25 cellular contexts compared by ENCODE assay signal in genomic region chr22:24523873-24524272, GRCh38. TPM values are rescaled to one million over a fixed set of nuclear protein-coding genes. Genes with fewer than 3 reads are reported as not detected.
DNase-seq lines count a peak whose midpoint lies in the region; ATAC-seq, FAIRE-seq and TF ChIP-seq lines count a peak whose summit lies in the region.
"Had no signal": no experiment of that assay in that cellular context is flagged by ENCODE, and none has a peak within 500 bp of the region (broad histone marks: within the 10 kb centered on the region; RNA-seq: fewer than 3 reads in every experiment).

No MANE protein-coding gene starts in this region.

- peak overlapping the region; percentile 52 to 75 for H3K27ac ChIP-seq in liver (ENCODE audit: low read depth in 1 of 2, low read length in 2 of 2)
- no peak overlapping the region for H3K27ac ChIP-seq in HepG2 (ENCODE audit: extremely low read length, insufficient read depth, low read length)
- peak overlapping the region; percentile 53 to 62 for H3K27ac ChIP-seq in thoracic aorta
- peak overlapping the region in 2 of 12 donors; percentile 30 to 49 for H3K27ac ChIP-seq in heart left ventricle
- H3K27ac ChIP-seq: A549, gastrocnemius medialis, psoas muscle, spleen had no signal

- BruUV-seq in HepG2 (replicated peaks; lab: Mats Ljungman, UMichigan), result no TSS peak

- H4K20me1 ChIP-seq in HepG2 (ENCODE audit: insufficient read depth, low read length), result no peaks in the 10 kb centered on the region

- no peak overlapping the region for H3K4me3 ChIP-seq in liver (ENCODE audit: low read depth in 1 of 3, low read length in 3 of 3)
- H3K4me3 ChIP-seq in HepG2 (replicated peaks in 1 of 3; ENCODE audit: insufficient read depth in 1 of 3, low read depth in 2 of 3, low read length in 3 of 3), result no peak overlapping the region
- no peak overlapping the region for H3K4me3 ChIP-seq in fibroblast of the aortic adventitia (ENCODE audit: low read depth, low read length)
- no peak overlapping the region for H3K4me3 ChIP-seq in thoracic aorta
- H3K4me3 ChIP-seq in heart left ventricle, result no peak overlapping the region
- H3K4me3 ChIP-seq: A549, gastrocnemius medialis, psoas muscle, spleen had no signal

- H3K9ac ChIP-seq in liver (ENCODE audit: low read depth in 1 of 2, low read length in 2 of 2) (no peak overlapping the region), HepG2 (ENCODE audit: insufficient read depth, low read depth, low read length) (no peak overlapping the region)

- 59% methylated on average over 2 of the region's 2 CpGs for WGBS in liver
- WGBS in HepG2 (ENCODE audit: low lambda C conversion rate), result 52% methylated on average over 2 of the region's 2 CpGs
- 54 to 72% (median 57%) methylated on average over 2 of the region's 2 CpGs for WGBS in heart left ventricle, 4 donors

- no peak overlapping the region for H2AFZ ChIP-seq in HepG2 (ENCODE audit: low read length)

- TF ChIP-seq RAD21 in liver (IDR thresholded peaks at IDR 0.05), result no peak
- no peak for TF ChIP-seq RAD21 in HepG2 (CRISPR knock-in tag; IDR thresholded peaks at IDR 0.05)

- DNase-seq in HepG2 (ENCODE audit: low spot score), result no peak
- DNase-seq in astrocyte of the hippocampus (ENCODE audit: low read depth, low spot score), result peak; percentile 48
- DNase-seq in fibroblast of the aortic adventitia (ENCODE audit: low read depth), result peak; percentile 87
- no peak for DNase-seq in thoracic aorta (ENCODE audit: low spot score)
- DNase-seq in superior temporal gyrus (ENCODE audit: extremely low spot score), result no peak
- no peak for DNase-seq in heart left ventricle
- no peak for DNase-seq in COLO829 (ENCODE audit: low spot score)
- DNase-seq: activated CD4-positive, alpha-beta T cell treated with anti-CD3 and anti-CD28 coated beads, Interleukin-2, amount 10 ng/mL, durations not matched to agents 7 days and 5 days; activated CD8-positive, alpha-beta memory T cell treated with anti-CD3 and anti-CD28 coated beads, Interleukin-2, amount 50 U/mL, for 4 hours; activated gamma-delta T cell; aorta; CD4-positive, alpha-beta T cell; gastrocnemius medialis; Karpas-422; NCI-H1092; NCI-H2171; nephron progenitor cell; SHP77; spleen; stimulated activated CD4-positive, alpha-beta T cell treated with anti-CD3 and anti-CD28 coated beads, Interleukin-4, amount 100 ng/mL, for 4 hours; T-helper 1 cell had no signal

- POLR2A ChIA-PET in HepG2 (lab: Yijun Ruan, JAX), result interaction anchor here (1.0 to 4.6 kb wide), 3 partner anchors 10 to 101 kb away, joined by 4 to 46 read pairs (median 24); no protein-coding TSS in a partner anchor

- H3K27me3 ChIP-seq in liver (ENCODE audit: control insufficient read depth in 4 of 4, insufficient read depth in 4 of 4, low read length in 3 of 4) (no peaks in the 10 kb centered on the region), HepG2 (ENCODE audit: control insufficient read depth in 1 of 2, insufficient read depth in 2 of 2, low read length in 2 of 2) (no peaks in the 10 kb centered on the region), thoracic aorta (replicated peaks; ENCODE audit: insufficient read depth) (no peaks in the 10 kb centered on the region), heart left ventricle (no peaks in the 10 kb centered on the region)
- H3K27me3 ChIP-seq: gastrocnemius medialis, spleen had no signal

- no peaks in the 10 kb centered on the region for H3K9me3 ChIP-seq in liver (ENCODE audit: control insufficient read depth in 4 of 4, low read length in 3 of 4)
- H3K9me3 ChIP-seq in HepG2 (ENCODE audit: low read length), result no peaks in the 10 kb centered on the region
- H3K9me3 ChIP-seq in thoracic aorta, result no peaks in the 10 kb centered on the region
- H3K9me3 ChIP-seq in heart left ventricle, result no peaks in the 10 kb centered on the region
- H3K9me3 ChIP-seq: A549, gastrocnemius medialis, psoas muscle, spleen had no signal

- FAIRE-seq in HepG2 (lab: Jason Lieb, UNC), result no peak
- FAIRE-seq: A549 had no signal

- CTCF ChIA-PET in HepG2 (lab: Yijun Ruan, JAX; ENCODE audit: low intra/inter-chr PET ratio, low total read pairs), result interaction anchor here (3.8 kb wide), 1 partner anchor 102 kb away, joined by 59 read pairs; no protein-coding TSS in a partner anchor

- H3K4me1 ChIP-seq in liver (ENCODE audit: control insufficient read depth in 4 of 4, insufficient read depth in 4 of 4, low read length in 3 of 4), result peaks cover 6 to 59% (median 34%) of the 10 kb centered on the region in 4 donors
- peaks cover 55% of the 10 kb centered on the region for H3K4me1 ChIP-seq in HepG2 (ENCODE audit: insufficient read depth, low read length)
- H3K4me1 ChIP-seq in thoracic aorta (ENCODE audit: control insufficient read depth in 1 of 2, low read depth in 2 of 2), result peaks cover 3 to 28% of the 10 kb centered on the region in 2 donors
- H3K4me1 ChIP-seq in heart left ventricle, result peaks cover 0 to 32% (median 17%) of the 10 kb centered on the region in 12 donors

- TF ChIP-seq CTCF in liver (IDR thresholded peaks at IDR 0.05; ENCODE audit: low read depth, low read length, missing input control), result no peak
- TF ChIP-seq CTCF in HepG2 (CRISPR knock-in tag; IDR thresholded peaks at IDR 0.05), result no peak
- no peak for TF ChIP-seq CTCF in fibroblast of the aortic adventitia (IDR thresholded peaks at IDR 0.05; ENCODE audit: insufficient read depth, low read length)
- no peak for TF ChIP-seq CTCF in thoracic aorta (IDR thresholded peaks at IDR 0.05)
- TF ChIP-seq CTCF in heart left ventricle (IDR thresholded peaks at IDR 0.05), result no peak

- intact Hi-C loops in HepG2 (cut with micrococcal nuclease; ENCODE audit: unreplicated experiment) (loop anchor here (2.0 kb wide), 1 partner anchor 199 kb away; no protein-coding TSS in a partner anchor), heart left ventricle (cut with DNase I) (loop anchor here in 8 of 10 donors (1.0 to 10.0 kb wide), 12 partner anchors 12 to 339 kb away; partner anchors contain the start of genes ADORA2A (in 2 of the 8), SUSD2 (in 2 of the 8) and SPECC1L (in 1 of the 8))

- H3K4me2 ChIP-seq in HepG2 (ENCODE audit: low read depth, low read length), result no peak overlapping the region
- H3K4me2 ChIP-seq: A549 had no signal

- ATAC-seq in HepG2 (no peak), thoracic aorta (ENCODE audit: insufficient number of reproducible peaks, low FRiP score, low read depth) (no peak), heart left ventricle (no peak)
- ATAC-seq: A549, gastrocnemius medialis, psoas muscle had no signal

- H3K36me3 ChIP-seq in liver (ENCODE audit: control insufficient read depth in 4 of 4, insufficient read depth in 3 of 4, low read depth in 1 of 4, low read length in 3 of 4) (peaks cover 2 to 20% (median 10%) of the 10 kb centered on the region in 4 donors), HepG2 (replicated peaks in 1 of 2; ENCODE audit: control insufficient read depth in 1 of 2, insufficient read depth in 2 of 2, low read length in 2 of 2) (no peaks in the 10 kb centered on the region), thoracic aorta (no peaks in the 10 kb centered on the region), heart left ventricle (no peaks in the 10 kb centered on the region)
- H3K36me3 ChIP-seq: gastrocnemius medialis had no signal

- TF ChIP-seq EP300 in HepG2 (IDR thresholded peaks at IDR 0.05; ENCODE audit: low read depth in 2 of 2, low read length in 2 of 2) (no peak), HepG2 (CRISPR knock-in tag; IDR thresholded peaks at IDR 0.05; ENCODE audit: borderline replicate concordance) (no peak)

- in situ Hi-C loops in HepG2 (cut with HindIII; ENCODE audit: extremely low pct_ligation_motif_present, low pct_unique_long_range_greater_than_20kb), result loop anchor here (5.0 kb wide), 1 partner anchor 102 kb away; no protein-coding TSS in a partner anchor

- no peaks in the 10 kb centered on the region for H3K79me2 ChIP-seq in HepG2 (ENCODE audit: insufficient read depth, low read length)

- TF ChIP-seq POLR2A in HepG2 (IDR thresholded peaks at IDR 0.05; ENCODE audit: insufficient read depth in 1 of 2, low read depth in 2 of 2, low read length in 2 of 2) (no peak), heart left ventricle (IDR thresholded peaks at IDR 0.05) (no peak)

RNA-seq across cellular contexts. Expression of gene UPB1, which starts 28.7 kb away (rescaled TPM):
- total RNA-seq in liver (10 to 100 TPM in 1 of 2 donors, 1 to 10 TPM in 1; 7.1 to 67.6 TPM), HepG2 (2016; rRNA removed; fragmentation: Illumina TruSeq; extraction: Trizol) (0.60 and 1.2 TPM in 2 replicates), fibroblast of the aortic adventitia (ENCODE audit: low replicate concordance) (0.90 TPM in 1 of 2 replicates, not detected in the other), thoracic aorta (1 to 10 TPM; 1.5 to 2.7 TPM), heart left ventricle (1 to 10 TPM in 3 of 9 donors, under 1 TPM in 6; 0.35 to 1.9 (median 0.80) TPM)
- polyA plus RNA-seq in liver (100 to 1,000 TPM in 1 of 2 donors, 10 to 100 TPM in 1; 50.0 to 115 TPM), HepG2 (2011; rRNA removed) (0.38 and 0.59 TPM in 2 replicates), heart left ventricle (1 to 10 TPM in 1 of 2 donors, under 1 TPM in 1; 0.24 to 1.8 TPM)
- total RNA-seq in HepG2 (2016; cell fraction: cytosol; rRNA removed; fragmentation: Illumina TruSeq; extraction: Trizol; ENCODE audit: low read depth), result 0.53 and 0.61 TPM in 2 replicates
- total RNA-seq in HepG2 (2016; cell fraction: insoluble cytoplasmic fraction; rRNA removed; fragmentation: Illumina TruSeq; extraction: Trizol), result 0.43 and 0.89 TPM in 2 replicates
- total RNA-seq in HepG2 (2016; cell fraction: membrane; rRNA removed; fragmentation: Illumina TruSeq; extraction: Trizol), result 0.90 and 0.96 TPM in 2 replicates
- total RNA-seq in HepG2 (2016; cell fraction: nucleus; rRNA removed; fragmentation: Illumina TruSeq; extraction: Trizol), result 1.0 and 1.1 TPM in 2 replicates
- polyA plus RNA-seq in HepG2 (2011; cell fraction: cytosol; rRNA removed), result 0.24 and 0.28 TPM in 2 replicates
- 0.84 and 1.1 TPM in 2 replicates for polyA plus RNA-seq in HepG2 (2011; cell fraction: nucleus; rRNA removed)
- 0.49 and 1.2 TPM in 2 replicates for polyA plus RNA-seq in HepG2 (2012)
- 0.42 and 0.53 TPM in 2 replicates for polyA plus RNA-seq in HepG2 (2016; cell fraction: cytosol; fragmentation: Illumina TruSeq; extraction: Trizol; ENCODE audit: low read depth)
- 0.80 and 0.84 TPM in 2 replicates for polyA plus RNA-seq in HepG2 (2016; cell fraction: insoluble cytoplasmic fraction; fragmentation: Illumina TruSeq; extraction: Trizol; ENCODE audit: low read depth)
- 0.63 and 0.65 TPM in 2 replicates for polyA plus RNA-seq in HepG2 (2016; cell fraction: membrane; fragmentation: Illumina TruSeq; extraction: Trizol; ENCODE audit: low read depth)
- 1.5 and 1.6 TPM in 2 replicates for polyA plus RNA-seq in HepG2 (2016; cell fraction: nucleus; fragmentation: Illumina TruSeq; extraction: Trizol; ENCODE audit: insufficient read depth, low read depth)
- 0.05 and 0.22 TPM in 2 replicates for polyA minus RNA-seq in HepG2 (2011; rRNA and poly(A)+ RNA removed; ENCODE audit: low replicate concordance)
- polyA minus RNA-seq in HepG2 (2011; cell fraction: cytosol; rRNA and poly(A)+ RNA removed), result not detected in 2 replicates
- polyA minus RNA-seq in HepG2 (2011; cell fraction: nucleus; rRNA and poly(A)+ RNA removed), result 0.77 and 0.99 TPM in 2 replicates
- total RNA-seq: HT-29 had no signal

RNA-seq across cellular contexts. Expression of gene GUCD1, which starts 31.1 kb away (rescaled TPM):
- total RNA-seq in liver (100 to 1,000 TPM; 176 to 202 TPM), HepG2 (2016; rRNA removed; fragmentation: Illumina TruSeq; extraction: Trizol) (125 and 128 TPM in 2 replicates), fibroblast of the aortic adventitia (ENCODE audit: low replicate concordance) (69.1 and 96.6 TPM in 2 replicates), thoracic aorta (10 to 100 TPM; 81.9 to 83.4 TPM), heart left ventricle (100 to 1,000 TPM; 147 to 487 (median 186) TPM)
- polyA plus RNA-seq in liver (100 to 1,000 TPM; 118 to 182 TPM), HepG2 (2011; rRNA removed) (245 and 282 TPM in 2 replicates), heart left ventricle (100 to 1,000 TPM; 159 to 272 TPM)
- total RNA-seq in HepG2 (2016; cell fraction: cytosol; rRNA removed; fragmentation: Illumina TruSeq; extraction: Trizol; ENCODE audit: low read depth), result 57.0 and 62.1 TPM in 2 replicates
- 114 and 129 TPM in 2 replicates for total RNA-seq in HepG2 (2016; cell fraction: insoluble cytoplasmic fraction; rRNA removed; fragmentation: Illumina TruSeq; extraction: Trizol)
- total RNA-seq in HepG2 (2016; cell fraction: membrane; rRNA removed; fragmentation: Illumina TruSeq; extraction: Trizol), result 156 and 159 TPM in 2 replicates
- 69.6 and 73.3 TPM in 2 replicates for total RNA-seq in HepG2 (2016; cell fraction: nucleus; rRNA removed; fragmentation: Illumina TruSeq; extraction: Trizol)
- polyA plus RNA-seq in HepG2 (2011; cell fraction: cytosol; rRNA removed), result 177 and 210 TPM in 2 replicates
- 217 and 220 TPM in 2 replicates for polyA plus RNA-seq in HepG2 (2011; cell fraction: nucleus; rRNA removed)
- 123 and 145 TPM in 2 replicates for polyA plus RNA-seq in HepG2 (2012)
- polyA plus RNA-seq in HepG2 (2016; cell fraction: cytosol; fragmentation: Illumina TruSeq; extraction: Trizol; ENCODE audit: low read depth), result 33.4 and 34.1 TPM in 2 replicates
- 101 and 109 TPM in 2 replicates for polyA plus RNA-seq in HepG2 (2016; cell fraction: insoluble cytoplasmic fraction; fragmentation: Illumina TruSeq; extraction: Trizol; ENCODE audit: low read depth)
- 91.3 and 96.0 TPM in 2 replicates for polyA plus RNA-seq in HepG2 (2016; cell fraction: membrane; fragmentation: Illumina TruSeq; extraction: Trizol; ENCODE audit: low read depth)
- 119 and 131 TPM in 2 replicates for polyA plus RNA-seq in HepG2 (2016; cell fraction: nucleus; fragmentation: Illumina TruSeq; extraction: Trizol; ENCODE audit: insufficient read depth, low read depth)
- polyA minus RNA-seq in HepG2 (2011; rRNA and poly(A)+ RNA removed; ENCODE audit: low replicate concordance), result 194 and 636 TPM in 2 replicates
- polyA minus RNA-seq in HepG2 (2011; cell fraction: cytosol; rRNA and poly(A)+ RNA removed), result 178 and 203 TPM in 2 replicates
- polyA minus RNA-seq in HepG2 (2011; cell fraction: nucleus; rRNA and poly(A)+ RNA removed), result 53.7 and 80.4 TPM in 2 replicates

RNA-seq across cellular contexts. Expression of gene SNRPD3, which starts 31.9 kb away (rescaled TPM):
- 100 to 1,000 TPM in 1 of 2 donors, 10 to 100 TPM in 1; 91.3 to 128 TPM for total RNA-seq in liver
- 10 to 100 TPM; 57.2 to 80.6 TPM for polyA plus RNA-seq in liver
- total RNA-seq in HepG2 (2016; rRNA removed; fragmentation: Illumina TruSeq; extraction: Trizol), result 209 and 287 TPM in 2 replicates
- 29.0 and 31.7 TPM in 2 replicates for total RNA-seq in HepG2 (2016; cell fraction: cytosol; rRNA removed; fragmentation: Illumina TruSeq; extraction: Trizol; ENCODE audit: low read depth)
- total RNA-seq in HepG2 (2016; cell fraction: insoluble cytoplasmic fraction; rRNA removed; fragmentation: Illumina TruSeq; extraction: Trizol), result 214 and 298 TPM in 2 replicates
- 35.4 and 36.1 TPM in 2 replicates for total RNA-seq in HepG2 (2016; cell fraction: membrane; rRNA removed; fragmentation: Illumina TruSeq; extraction: Trizol)
- total RNA-seq in HepG2 (2016; cell fraction: nucleus; rRNA removed; fragmentation: Illumina TruSeq; extraction: Trizol), result 83.7 and 87.5 TPM in 2 replicates
- 107 and 110 TPM in 2 replicates for polyA plus RNA-seq in HepG2 (2011; rRNA removed)
- polyA plus RNA-seq in HepG2 (2011; cell fraction: cytosol; rRNA removed), result 278 and 291 TPM in 2 replicates
- 55.5 and 61.4 TPM in 2 replicates for polyA plus RNA-seq in HepG2 (2011; cell fraction: nucleus; rRNA removed)
- 178 and 251 TPM in 2 replicates for polyA plus RNA-seq in HepG2 (2012)
- polyA plus RNA-seq in HepG2 (2016; cell fraction: cytosol; fragmentation: Illumina TruSeq; extraction: Trizol; ENCODE audit: low read depth), result 35.3 and 40.6 TPM in 2 replicates
- 420 and 438 TPM in 2 replicates for polyA plus RNA-seq in HepG2 (2016; cell fraction: insoluble cytoplasmic fraction; fragmentation: Illumina TruSeq; extraction: Trizol; ENCODE audit: low read depth)
- 35.8 and 37.4 TPM in 2 replicates for polyA plus RNA-seq in HepG2 (2016; cell fraction: membrane; fragmentation: Illumina TruSeq; extraction: Trizol; ENCODE audit: low read depth)
- 132 and 146 TPM in 2 replicates for polyA plus RNA-seq in HepG2 (2016; cell fraction: nucleus; fragmentation: Illumina TruSeq; extraction: Trizol; ENCODE audit: insufficient read depth, low read depth)
- 134 and 369 TPM in 2 replicates for polyA minus RNA-seq in HepG2 (2011; rRNA and poly(A)+ RNA removed; ENCODE audit: low replicate concordance)
- polyA minus RNA-seq in HepG2 (2011; cell fraction: cytosol; rRNA and poly(A)+ RNA removed), result 72.3 and 74.0 TPM in 2 replicates
- polyA minus RNA-seq in HepG2 (2011; cell fraction: nucleus; rRNA and poly(A)+ RNA removed), result 83.2 and 93.4 TPM in 2 replicates
- total RNA-seq in fibroblast of the aortic adventitia (ENCODE audit: low replicate concordance), result 50.7 and 112 TPM in 2 replicates
- 100 to 1,000 TPM in 1 of 2 donors, 10 to 100 TPM in 1; 98.0 to 153 TPM for total RNA-seq in thoracic aorta
- total RNA-seq in heart left ventricle, result 100 to 1,000 TPM in 2 of 9 donors, 10 to 100 TPM in 7; 64.8 to 227 (median 74.0) TPM
- polyA plus RNA-seq in heart left ventricle, result 100 to 1,000 TPM in 1 of 2 donors, 10 to 100 TPM in 1; 91.1 to 146 TPM

Comparison
In these comparisons a context has a peak if more than half of its experiments do, and no peak if none do; other contexts are left out.
1. DNase-seq: peak in astrocyte of the hippocampus (single experiment) and fibroblast of the aortic adventitia (single experiment); none in HepG2 (single experiment), thoracic aorta (single experiment), superior temporal gyrus (single experiment), heart left ventricle (0 of 5) and COLO829 (single experiment).